8 cellular contexts compared by ENCODE assay signal in genomic region chr11:10302294-10302743, GRCh38. TPM values are rescaled to one million over a fixed set of nuclear protein-coding genes. Genes with fewer than 3 reads are reported as not detected.
DNase-seq lines count a peak whose midpoint lies in the region; ATAC-seq and TF ChIP-seq lines count a peak whose summit lies in the region.

No MANE protein-coding gene starts in this region.

- DNase-seq in DMS153 (lab: John Stamatoyannopoulos, UW) (peak; percentile 42), DMS153 treated with DMSO at 0.1 percent for 48 hours (lab: John Stamatoyannopoulos, UW; ENCODE audit: unreplicated experiment) (no peak), WTC11 (ENCODE audit: low spot score) (no peak), left ventricle myocardium inferior (no peak), GM19238 (ENCODE audit: insufficient read length, low spot score) (no peak)

- CTCF ChIA-PET in WTC11 (lab: Charles Lee): interaction anchor here (0.5 to 9.9 kb wide), 10 partner anchors 10 to 544 kb away, joined by 3 to 149 read pairs (median 4); no protein-coding TSS in a partner anchor

- H3K4me1 Mint-ChIP-seq in WTC11: peaks cover 16% of the 10 kb centered on the region

- H3K4me1 ChIP-seq in left ventricle myocardium inferior: peaks cover 52% of the 10 kb centered on the region

- H3K9me3 Mint-ChIP-seq in WTC11: no peaks in the 10 kb centered on the region

- H3K27me3 Mint-ChIP-seq in WTC11 (ENCODE audit: low read depth): peaks cover 52% of the 10 kb centered on the region

- H3K27me3 ChIP-seq in left ventricle myocardium inferior (ENCODE audit: low read depth): no peaks in the 10 kb centered on the region

- POLR2A ChIA-PET in WTC11 (lab: Charles Lee): interaction anchor here (1.2 to 6.5 kb wide), 2 partner anchors 10 to 50 kb away, joined by 5 to 37 read pairs; no protein-coding TSS in a partner anchor

- no peaks in the 10 kb centered on the region for H3K9me3 ChIP-seq in left ventricle myocardium inferior (replicated peaks)

- no peak for ATAC-seq in WTC11
- no peak for ATAC-seq in HG03460 (IDR thresholded peaks at IDR 0.05; ENCODE audit: unreplicated experiment)
- ATAC-seq in GM19328 (IDR thresholded peaks at IDR 0.05; ENCODE audit: unreplicated experiment): no peak

- intact Hi-C loops in left ventricle myocardium inferior (cut with micrococcal nuclease): no loop called here

- no peaks in the 10 kb centered on the region for H3K36me3 ChIP-seq in left ventricle myocardium inferior

- peaks cover 12% of the 10 kb centered on the region for H3K36me3 Mint-ChIP-seq in WTC11

- peak overlapping the region; percentile 97 for H3K4me3 Mint-ChIP-seq in WTC11

- TF ChIP-seq CTCF in WTC11 (IDR thresholded peaks at IDR 0.05) (no peak), left ventricle myocardium inferior (IDR thresholded peaks at IDR 0.05; ENCODE audit: borderline replicate concordance) (no peak)

- H3K4me3 ChIP-seq in left ventricle myocardium inferior: peak overlapping the region; percentile 82
- H3K4me3 ChIP-seq in skin epidermis: peak overlapping the region; percentile 52 to 77 (median 65)

- H3K27ac ChIP-seq in left ventricle myocardium inferior (replicated peaks) (peak overlapping the region; percentile 91), skin epidermis (peak overlapping the region in 20 of 21 experiments; percentile 56 to 91 (median 82))

- H3K27ac Mint-ChIP-seq in WTC11: no peak overlapping the region

TF ChIP-seq in WTC11, 78 proteins besides CTCF, POLR2A, EP300 and RAD21 (continues in another document):
- TF ChIP-seq ZNF281 (CRISPR knock-in tag; IDR thresholded peaks at IDR 0.05): no peak
- TF ChIP-seq STAT6 (CRISPR knock-in tag; conservative IDR thresholded peaks at IDR 0.05; ENCODE audit: low read depth): no peak
- no peak for TF ChIP-seq GTF2I (CRISPR knock-in tag; conservative IDR thresholded peaks at IDR 0.05)
- TF ChIP-seq ZNF532 (CRISPR knock-in tag; IDR thresholded peaks at IDR 0.05; ENCODE audit: borderline replicate concordance): no peak
- no peak for TF ChIP-seq PRRX2 (CRISPR knock-in tag; IDR thresholded peaks at IDR 0.05)
- no peak for TF ChIP-seq ZNF396 (CRISPR knock-in tag; IDR thresholded peaks at IDR 0.05; ENCODE audit: borderline replicate concordance)
- TF ChIP-seq E2F1 (CRISPR knock-in tag; IDR thresholded peaks at IDR 0.05): no peak
- no peak for TF ChIP-seq RORB (CRISPR knock-in tag; IDR thresholded peaks at IDR 0.05)
- no peak for TF ChIP-seq PRDM15 (CRISPR knock-in tag; IDR thresholded peaks at IDR 0.05)

RNA-seq across cellular contexts. Expression of gene ADM, which starts 2.6 kb away (rescaled TPM):
- total RNA-seq in WTC11 (2021) (18.7 to 40.8 TPM (median 40.1 TPM) in 3 replicates), left ventricle myocardium inferior (14.2 TPM)

RNA-seq across cellular contexts. Expression of gene SBF2, which starts 8.3 kb away (rescaled TPM):
- total RNA-seq in WTC11 (2021) (46.2 to 53.6 TPM (median 47.6 TPM) in 3 replicates), left ventricle myocardium inferior (17.8 TPM)
